In genomic region chr11:111644922-111645321, GRCh38 we compare ENCODE assay signal across 23 cellular contexts. TPM values are rescaled to one million over a fixed set of nuclear protein-coding genes. Genes with fewer than 3 reads are reported as not detected.
DNase-seq lines count a peak whose midpoint lies in the region; ATAC-seq, FAIRE-seq and TF ChIP-seq lines count a peak whose summit lies in the region.
"Had no signal": no experiment of that assay in that cellular context is flagged by ENCODE, and none has a peak within 500 bp of the region (broad histone marks: within the 10 kb centered on the region; RNA-seq: fewer than 3 reads in every experiment).

No MANE protein-coding gene starts in this region.

- H3K27me3 ChIP-seq in BLaER1 (no peaks in the 10 kb centered on the region), osteoblast (ENCODE audit: insufficient read depth, low read length) (no peaks in the 10 kb centered on the region), pancreas (no peaks in the 10 kb centered on the region)

- H3K36me3 ChIP-seq in BLaER1 (peaks cover 33% of the 10 kb centered on the region), osteoblast (ENCODE audit: insufficient read depth, low read length) (no peaks in the 10 kb centered on the region), pancreas (no peaks in the 10 kb centered on the region)

- H3K4me3 ChIP-seq in BLaER1 (no peak overlapping the region), osteoblast (ENCODE audit: insufficient read depth, low read length) (no peak overlapping the region), pancreas (no peak overlapping the region)
- H3K4me3 ChIP-seq: A549, GM12878 had no signal

- H3K9me3 ChIP-seq in BLaER1 (no peaks in the 10 kb centered on the region), osteoblast (ENCODE audit: low read depth, low read length) (no peaks in the 10 kb centered on the region), pancreas (no peaks in the 10 kb centered on the region)
- H3K9me3 ChIP-seq: A549, Caco-2 had no signal

- H4K20me1 ChIP-seq in BLaER1 (no peaks in the 10 kb centered on the region), osteoblast (ENCODE audit: insufficient read depth, low read length) (peaks cover 4% of the 10 kb centered on the region)

- no peak for ATAC-seq in pancreas
- ATAC-seq: A549; CD8-positive, alpha-beta T cell; GM12878 had no signal

- H3K27ac ChIP-seq in BLaER1 (no peak overlapping the region), osteoblast (ENCODE audit: low read depth, low read length) (no peak overlapping the region), pancreas (no peak overlapping the region)
- H3K27ac ChIP-seq: 22Rv1, A549, C4-2B had no signal

- DNase-seq in HFFc6, result no peak
- peak; percentile 19 for DNase-seq in osteoblast (ENCODE audit: insufficient read length, low spot score, missing footprints)
- no peak for DNase-seq in NCI-H1048 (lab: John Stamatoyannopoulos, UW)
- no peak for DNase-seq in T1000 (lab: John Stamatoyannopoulos, UW)
- DNase-seq in SKM-1 treated with dmso at 0.1 percent for 144 hours (lab: John Stamatoyannopoulos, UW; ENCODE audit: unreplicated experiment), result no peak
- no peak for DNase-seq in pancreas
- DNase-seq: AML-193; Caco-2; Calu3; CD4-positive, alpha-beta T cell; CD8-positive, alpha-beta T cell; DMS79 treated with DMSO at 0.1 percent for 48 hours; GDM1 had no signal

- peak overlapping the region; percentile 36; the same call in 1 of the 2 replicates for H3K4me2 ChIP-seq in BLaER1
- no peak overlapping the region for H3K4me2 ChIP-seq in osteoblast (ENCODE audit: insufficient read depth, low read length)
- H3K4me2 ChIP-seq: A549 had no signal

- no peak overlapping the region for H3K4me3 Mint-ChIP-seq in HFFc6
- H3K4me3 Mint-ChIP-seq: B cell; CD4-positive, alpha-beta T cell; CD8-positive, alpha-beta T cell had no signal

- 75 to 91% methylated on average over 1 of the region's 1 CpG for WGBS in pancreas, 2 donors

- H3K79me2 ChIP-seq in osteoblast (ENCODE audit: insufficient read depth, low read length), result peaks cover 27% of the 10 kb centered on the region

- H3K4me1 ChIP-seq in BLaER1, result peaks cover 11% of the 10 kb centered on the region
- H3K4me1 ChIP-seq in osteoblast (ENCODE audit: insufficient read depth, low read length), result no peaks in the 10 kb centered on the region
- H3K4me1 ChIP-seq in pancreas, result no peaks in the 10 kb centered on the region
- H3K4me1 ChIP-seq: A549, Caco-2 had no signal

- TF ChIP-seq CTCF in HFFc6 (IDR thresholded peaks at IDR 0.05) (no peak), osteoblast (IDR thresholded peaks at IDR 0.05; ENCODE audit: extremely low read depth, low read depth, low read length) (no peak), pancreas (IDR thresholded peaks at IDR 0.05) (no peak)

- H3K27me3 Mint-ChIP-seq in HFFc6 (ENCODE audit: insufficient read depth), result no peaks in the 10 kb centered on the region; the same call in 1 of the 2 replicates
- H3K27me3 Mint-ChIP-seq: B cell; CD4-positive, alpha-beta T cell had no signal

- H3K9me3 Mint-ChIP-seq in HFFc6, result no peaks in the 10 kb centered on the region
- H3K9me3 Mint-ChIP-seq: CD4-positive, alpha-beta T cell; CD8-positive, alpha-beta T cell had no signal

- peaks cover 14% of the 10 kb centered on the region for H3K36me3 Mint-ChIP-seq in HFFc6 (ENCODE audit: low read depth)

- intact Hi-C loops in pancreas (cut with DNase I), result no loop called here

- H3K27ac Mint-ChIP-seq in HFFc6, result 0 out of 2 replicates have a peak overlapping the region, but pooled peaks have one; percentile 17
- H3K27ac Mint-ChIP-seq: B cell; CD4-positive, alpha-beta T cell; CD8-positive, alpha-beta T cell had no signal

- H2AFZ ChIP-seq in osteoblast (ENCODE audit: low read length), result no peak overlapping the region

- no peak overlapping the region for H3K9ac ChIP-seq in BLaER1

- FAIRE-seq in G401.6 (lab: Jason Lieb, UNC), result peak; percentile 58
- no peak for FAIRE-seq in pancreas (lab: Jason Lieb, UNC)
- FAIRE-seq: A549, D721Med, GM12878, GM12892, GM18507 had no signal

- peaks cover 27% of the 10 kb centered on the region for H3K4me1 Mint-ChIP-seq in HFFc6 (ENCODE audit: low read depth)

RNA-seq across cellular contexts. Expression of gene SIK2, which starts 42.7 kb away (rescaled TPM):
- 10 to 100 TPM; 15.4 to 25.5 (median 18.0) TPM for total RNA-seq in HFFc6 (2021; fragmentation: NEBNext Ultra II Directional; extraction: Animal tissue kit (Norgen Biotek cat#: 25700))
- total RNA-seq in osteoblast (17.7 and 18.3 TPM in 2 replicates), pancreas (10 to 100 TPM; 10.7 to 24.7 (median 18.3) TPM)
- 1 to 10 TPM; 4.7 to 9.7 TPM for polyA plus RNA-seq in pancreas
